Comparison of ENCODE assay signal across 8 cellular contexts in the genomic region with DNA sequence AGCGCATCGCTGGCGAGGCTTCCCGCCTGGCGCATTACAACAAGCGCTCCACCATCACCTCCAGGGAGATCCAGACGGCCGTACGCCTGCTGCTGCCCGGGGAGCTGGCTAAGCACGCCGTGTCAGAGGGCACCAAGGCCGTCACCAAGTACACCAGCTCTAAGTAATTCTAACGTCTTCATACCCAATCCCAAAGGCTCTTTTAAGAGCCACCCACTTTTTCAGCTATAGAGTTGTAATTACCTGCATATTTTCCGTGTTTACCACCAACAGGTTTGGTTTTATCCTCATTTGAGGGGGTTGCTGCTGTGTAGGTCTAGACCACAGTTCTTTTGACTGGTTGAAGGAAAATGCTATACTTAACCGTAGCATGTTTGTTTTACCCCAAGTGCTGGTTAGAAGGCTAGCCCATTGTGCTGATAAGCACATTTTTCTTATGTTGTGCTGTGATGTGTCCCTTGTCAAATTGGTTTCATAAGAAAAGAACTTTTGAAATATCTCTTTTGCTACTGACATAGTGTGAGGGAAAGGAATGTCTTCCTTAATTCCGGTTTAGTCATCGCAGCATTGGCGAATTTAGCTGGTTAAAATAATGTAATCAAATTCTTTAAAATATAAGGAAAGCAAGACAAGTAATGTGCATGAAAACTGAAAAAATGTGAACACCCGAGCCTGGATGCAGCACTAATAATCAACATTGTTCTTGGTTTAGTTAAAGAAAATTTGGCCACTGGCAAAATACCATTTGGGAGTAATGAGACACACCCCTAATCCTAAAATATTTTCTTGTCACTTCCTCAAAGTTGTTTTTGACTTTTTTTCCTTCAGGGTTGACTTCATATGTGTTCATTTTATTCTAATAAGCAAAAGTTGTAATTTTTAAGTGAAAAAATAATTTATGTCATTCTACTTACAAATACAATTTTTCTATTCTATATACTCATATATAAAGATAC.
A peak's percentile ranks its signal among the peaks of the same experiment; 100 is the strongest.
DNase-seq lines count a peak whose midpoint lies in the region; ATAC-seq and TF ChIP-seq lines count a peak whose summit lies in the region.

No MANE protein-coding gene starts in this region.

- H3K27me3 Mint-ChIP-seq in Caco-2 (ENCODE audit: insufficient read depth, unreplicated experiment) = peaks cover 3% of the 10 kb centered on the region
- H3K27me3 Mint-ChIP-seq in activated CD4-positive, alpha-beta memory T cell treated with anti-CD3 and anti-CD28 coated beads, Interleukin-2, amount 10 ng/mL, durations not matched to agents 7 days and 5 days = no peaks in the 10 kb centered on the region

- peak overlapping the region; percentile 87 for H3K4me3 Mint-ChIP-seq in Caco-2 (ENCODE audit: unreplicated experiment)
- peak overlapping the region; percentile 93 for H3K4me3 Mint-ChIP-seq in activated CD4-positive, alpha-beta memory T cell treated with anti-CD3 and anti-CD28 coated beads, Interleukin-2, amount 10 ng/mL, durations not matched to agents 7 days and 5 days
- peak overlapping the region; percentile 89 for H3K4me3 Mint-ChIP-seq in stimulated activated effector memory CD8-positive, alpha-beta T cell treated with anti-CD3 and anti-CD28 coated beads, Interleukin-12 subunit alpha, Interleukin-12 subunit beta, amount 100 ng/mL, for 72 hours

- H3K9me3 Mint-ChIP-seq in Caco-2 (ENCODE audit: unreplicated experiment) = no peaks in the 10 kb centered on the region
- H3K9me3 Mint-ChIP-seq in activated CD4-positive, alpha-beta memory T cell treated with anti-CD3 and anti-CD28 coated beads, Interleukin-2, amount 10 ng/mL, durations not matched to agents 7 days and 5 days = no peaks in the 10 kb centered on the region
- no peaks in the 10 kb centered on the region for H3K9me3 Mint-ChIP-seq in stimulated activated effector memory CD8-positive, alpha-beta T cell treated with anti-CD3 and anti-CD28 coated beads, Interleukin-12 subunit alpha, Interleukin-12 subunit beta, amount 100 ng/mL, for 72 hours

- POLR2A ChIA-PET in Caco-2 (lab: Charles Lee) = interaction anchor here (0.5 to 7.6 kb wide), 26 partner anchors 11 to 1693 kb away, joined by 3 to 142 read pairs (median 5); a partner anchor contains a TSS
- POLR2A ChIA-PET in activated CD4-positive, alpha-beta memory T cell treated with anti-CD3 and anti-CD28 coated beads, Interleukin-2, amount 10 ng/mL, durations not matched to agents 7 days and 5 days (lab: Charles Lee) = interaction anchor here (0.7 to 20.8 kb wide), 37 partner anchors 10 to 1693 kb away, joined by 3 to 1293 read pairs (median 60); a partner anchor contains a TSS
- POLR2A ChIA-PET in HEK293T (lab: Yijun Ruan, JAX) = interaction anchor here (0.5 to 5.2 kb wide), 46 partner anchors 8 to 1693 kb away, joined by 3 to 167 read pairs (median 5); a partner anchor contains a TSS

- H3K4me1 ChIP-seq in Caco-2 (peaks cover 4% of the 10 kb centered on the region; the same call in 1 of the 2 replicates), KMS-11 (ENCODE audit: low read depth, poor library complexity, severe bottlenecking) (peaks cover 19% of the 10 kb centered on the region), right cardiac atrium (ENCODE audit: control insufficient read depth, insufficient read depth, low read length) (peaks cover 5% of the 10 kb centered on the region)

- CTCF ChIA-PET in Caco-2 (lab: Charles Lee) (interaction anchor here (0.6 to 1.0 kb wide), 2 partner anchors 73 to 174 kb away, joined by 3 read pairs; a partner anchor contains a TSS), HEK293T (lab: Yijun Ruan, JAX) (interaction anchor here (0.6 to 0.8 kb wide), 2 partner anchors 21 to 947 kb away, joined by 3 read pairs; a partner anchor contains a TSS)
- CTCF ChIA-PET in activated CD4-positive, alpha-beta memory T cell treated with anti-CD3 and anti-CD28 coated beads, Interleukin-2, amount 10 ng/mL, durations not matched to agents 7 days and 5 days (lab: Charles Lee) = interaction anchor here (0.8 to 5.2 kb wide), 14 partner anchors 12 to 177 kb away, joined by 3 to 42 read pairs (median 8); a partner anchor contains a TSS

- peaks cover 47% of the 10 kb centered on the region for H3K79me2 ChIP-seq in KMS-11 (ENCODE audit: insufficient read depth, low read depth)

- H3K27ac Mint-ChIP-seq in Caco-2 (ENCODE audit: unreplicated experiment) = peak overlapping the region; percentile 99
- H3K27ac Mint-ChIP-seq in activated CD4-positive, alpha-beta memory T cell treated with anti-CD3 and anti-CD28 coated beads, Interleukin-2, amount 10 ng/mL, durations not matched to agents 7 days and 5 days = peak overlapping the region; percentile 96
- peak overlapping the region; percentile 93 for H3K27ac Mint-ChIP-seq in stimulated activated effector memory CD8-positive, alpha-beta T cell treated with anti-CD3 and anti-CD28 coated beads, Interleukin-12 subunit alpha, Interleukin-12 subunit beta, amount 100 ng/mL, for 72 hours

- peak overlapping the region; percentile 33 for H3K4me2 ChIP-seq in KMS-11

- H3K27me3 ChIP-seq in Caco-2 (replicated peaks; ENCODE audit: control insufficient read depth, insufficient read depth, low read length) (no peaks in the 10 kb centered on the region), KMS-11 (ENCODE audit: insufficient read depth, low read depth) (no peaks in the 10 kb centered on the region), right cardiac atrium (ENCODE audit: control insufficient read depth, insufficient read depth) (no peaks in the 10 kb centered on the region)

- peak overlapping the region; percentile 58 for H3K4me3 ChIP-seq in Caco-2 (ENCODE audit: low read depth, low read length)
- H3K4me3 ChIP-seq in KMS-11 (IDR thresholded peaks at IDR 0.05; ENCODE audit: insufficient read depth, low read depth, low read length) = no peak overlapping the region
- H3K4me3 ChIP-seq in right cardiac atrium (ENCODE audit: low read length) = peak overlapping the region; percentile 82

- no peak for ATAC-seq in right cardiac atrium
- peak; percentile 22 for ATAC-seq in stimulated activated effector memory CD8-positive, alpha-beta T cell treated with anti-CD3 and anti-CD28 coated beads, Interleukin-12 subunit alpha, Interleukin-12 subunit beta, amount 100 ng/mL, for 72 hours

- H3K27ac ChIP-seq in KMS-11 (peak overlapping the region; percentile 99), right cardiac atrium (ENCODE audit: low read length) (peak overlapping the region; percentile 82)

- peak overlapping the region; percentile 100 for H3K9ac ChIP-seq in KMS-11

- H4K20me1 ChIP-seq in KMS-11 (ENCODE audit: insufficient read depth) = no peaks in the 10 kb centered on the region

- DNase-seq in Caco-2 (no peak), right cardiac atrium (peak; percentile 32 to 78 (median 74)), HEK293T (ENCODE audit: extremely low spot score) (no peak), middle frontal gyrus (ENCODE audit: extremely low spot score, low spot score) (no peak)
- DNase-seq in activated CD4-positive, alpha-beta memory T cell treated with anti-CD3 and anti-CD28 coated beads, Interleukin-2, amount 10 ng/mL, durations not matched to agents 7 days and 5 days = no peak
- no peak for DNase-seq in stimulated activated effector memory CD8-positive, alpha-beta T cell treated with anti-CD3 and anti-CD28 coated beads, Interleukin-12 subunit alpha, Interleukin-12 subunit beta, amount 100 ng/mL, for 72 hours (ENCODE audit: low spot score in 2 of 2)
- DNase-seq in activated CD4-positive, CD25-positive, alpha-beta regulatory T cell treated with anti-CD3 and anti-CD28 coated beads, Interleukin-2, amount 50 U/mL, for 72 hours = no peak

- TSS peak; percentile 85 for BruUV-seq in Caco-2 (replicated peaks; lab: Mats Ljungman, UMichigan)

- no peak for TF ChIP-seq CTCF in Caco-2 (IDR thresholded peaks at IDR 0.05; ENCODE audit: insufficient read depth in 1 of 2, low read depth in 1 of 2, low read length in 1 of 2, severe bottlenecking in 1 of 2, unreplicated experiment in 1 of 2)
- no peak for TF ChIP-seq CTCF in KMS-11 (conservative IDR thresholded peaks at IDR 0.05; ENCODE audit: low read depth, low read length)

- no peaks in the 10 kb centered on the region for H3K9me3 ChIP-seq in Caco-2
- H3K9me3 ChIP-seq in right cardiac atrium (ENCODE audit: control insufficient read depth, low read length) = no peaks in the 10 kb centered on the region

- peaks cover 7% of the 10 kb centered on the region for H3K4me1 Mint-ChIP-seq in Caco-2 (ENCODE audit: low read depth, unreplicated experiment)
- peaks cover 41% of the 10 kb centered on the region for H3K4me1 Mint-ChIP-seq in activated CD4-positive, alpha-beta memory T cell treated with anti-CD3 and anti-CD28 coated beads, Interleukin-2, amount 10 ng/mL, durations not matched to agents 7 days and 5 days
- peaks cover 39% of the 10 kb centered on the region for H3K4me1 Mint-ChIP-seq in stimulated activated effector memory CD8-positive, alpha-beta T cell treated with anti-CD3 and anti-CD28 coated beads, Interleukin-12 subunit alpha, Interleukin-12 subunit beta, amount 100 ng/mL, for 72 hours

- peaks cover 68% of the 10 kb centered on the region for H3K36me3 Mint-ChIP-seq in Caco-2 (ENCODE audit: insufficient read depth, unreplicated experiment)
- H3K36me3 Mint-ChIP-seq in activated CD4-positive, alpha-beta memory T cell treated with anti-CD3 and anti-CD28 coated beads, Interleukin-2, amount 10 ng/mL, durations not matched to agents 7 days and 5 days (ENCODE audit: low read depth) = peaks cover 34% of the 10 kb centered on the region
- peaks cover 61% of the 10 kb centered on the region for H3K36me3 Mint-ChIP-seq in stimulated activated effector memory CD8-positive, alpha-beta T cell treated with anti-CD3 and anti-CD28 coated beads, Interleukin-12 subunit alpha, Interleukin-12 subunit beta, amount 100 ng/mL, for 72 hours

- H2AFZ ChIP-seq in KMS-11 (ENCODE audit: low read depth) = no peak overlapping the region

- H3K36me3 ChIP-seq in Caco-2 (ENCODE audit: control insufficient read depth, insufficient read depth, low read length) (no peaks in the 10 kb centered on the region), KMS-11 (ENCODE audit: insufficient read depth) (no peaks in the 10 kb centered on the region)

- intact Hi-C loops in Caco-2 (cut with micrococcal nuclease; ENCODE audit: unreplicated experiment) = loop anchor here (2.0 to 10.0 kb wide), 7 partner anchors 72 to 1692 kb away; a partner anchor contains a TSS
- intact Hi-C loops in right cardiac atrium (cut with DNase I) = loop anchor here in 2 of 4 donors (10.0 kb wide), 3 partner anchors 75 to 145 kb away; a partner anchor contains a TSS

- 8% methylated on average over 20 of the region's 20 CpGs for WGBS in right cardiac atrium

TF ChIP-seq in HEK293T, 16 proteins besides CTCF, POLR2A, EP300 and RAD21 (continues in another document):
- TF ChIP-seq LEF1 (IDR thresholded peaks at IDR 0.05; ENCODE audit: borderline replicate concordance) (no peak), SP1 (IDR thresholded peaks at IDR 0.05) (no peak), BHLHE40 (IDR thresholded peaks at IDR 0.05; ENCODE audit: borderline replicate concordance) (no peak), SUZ12 (IDR thresholded peaks at IDR 0.05) (no peak), FOXK2 (IDR thresholded peaks at IDR 0.05) (no peak), ELF4 (IDR thresholded peaks at IDR 0.05) (no peak), HDGF (IDR thresholded peaks at IDR 0.05; ENCODE audit: borderline replicate concordance) (no peak), ARNT (IDR thresholded peaks at IDR 0.05) (no peak), CTBP1 (IDR thresholded peaks at IDR 0.05; ENCODE audit: borderline replicate concordance) (no peak), NFRKB (IDR thresholded peaks at IDR 0.05) (no peak), FOXA1 (IDR thresholded peaks at IDR 0.05) (no peak)

Comparison
In these comparisons a context has a peak if more than half of its experiments do, and no peak if none do; other contexts are left out.
1. DNase-seq: peak in right cardiac atrium (3 of 3); none in Caco-2 (0 of 2), activated CD4-positive, alpha-beta memory T cell treated with anti-CD3 and anti-CD28 coated beads, Interleukin-2, amount 10 ng/mL, durations not matched to agents 7 days and 5 days (single experiment), stimulated activated effector memory CD8-positive, alpha-beta T cell treated with anti-CD3 and anti-CD28 coated beads, Interleukin-12 subunit alpha, Interleukin-12 subunit beta, amount 100 ng/mL, for 72 hours (0 of 2), activated CD4-positive, CD25-positive, alpha-beta regulatory T cell treated with anti-CD3 and anti-CD28 coated beads, Interleukin-2, amount 50 U/mL, for 72 hours (single experiment), HEK293T (single experiment) and middle frontal gyrus (single experiment).
2. Peak in every context shown above with its lines, with median percentiles within 50 percentile points of each other: H3K27ac Mint-ChIP-seq and H3K4me3 Mint-ChIP-seq.